1 cellular context compared by ENCODE assay signal in genomic region chr2:62084823-62085222, GRCh38.
A peak's percentile ranks its signal among the peaks of the same experiment; 100 is the strongest.
TF ChIP-seq lines count a peak whose summit lies in the region.

No MANE protein-coding gene starts in this region.

TF ChIP-seq in GM12878, 131 proteins besides CTCF, POLR2A, EP300 and RAD21 (continued from another document):
- TF ChIP-seq CUX1 (IDR thresholded peaks at IDR 0.05; ENCODE audit: insufficient replicate concordance, low read depth, low read length) (no peak), KLF5 (IDR thresholded peaks at IDR 0.05; ENCODE audit: partially characterized antibody) (no peak), ZNF207 (IDR thresholded peaks at IDR 0.05; ENCODE audit: borderline replicate concordance) (no peak), MEF2B (IDR thresholded peaks at IDR 0.05; ENCODE audit: partially characterized antibody, poor library complexity, severe bottlenecking) (peak; percentile 37), CREM (IDR thresholded peaks at IDR 0.05; ENCODE audit: low read depth) (no peak), ZNF274 (IDR thresholded peaks at IDR 0.05; ENCODE audit: insufficient read depth, insufficient read length) (no peak), BMI1 (IDR thresholded peaks at IDR 0.05; ENCODE audit: borderline replicate concordance) (no peak), EGR1 (IDR thresholded peaks at IDR 0.05; ENCODE audit: borderline replicate concordance in 1 of 2, low read depth in 2 of 2, low read length in 2 of 2) (no peak), MTA2 (IDR thresholded peaks at IDR 0.05; ENCODE audit: low read depth) (peak; percentile 46; the same call in 1 of the 2 replicates), HCFC1 (IDR thresholded peaks at IDR 0.05; ENCODE audit: low read length) (no peak), BHLHE40 (IDR thresholded peaks at IDR 0.05; ENCODE audit: borderline replicate concordance in 1 of 2, low read depth in 2 of 2, low read length in 1 of 2) (peak in 1 of 2 experiments; percentile 12; a peak in 1 of 4 replicates), STAT3 (IDR thresholded peaks at IDR 0.05; ENCODE audit: low read depth, low read length) (no peak), SMC3 (IDR thresholded peaks at IDR 0.05; ENCODE audit: borderline replicate concordance, low read length) (no peak), RUNX3 (IDR thresholded peaks at IDR 0.05; ENCODE audit: low read length) (peak; percentile 57; the same call in 1 of the 2 replicates), MTA3 (IDR thresholded peaks at IDR 0.05; ENCODE audit: borderline replicate concordance, low read length) (no peak), SPI1 (IDR thresholded peaks at IDR 0.05; ENCODE audit: borderline replicate concordance, insufficient read depth, low read depth, low read length) (no peak), NFIC (IDR thresholded peaks at IDR 0.05; ENCODE audit: low read depth, low read length) (peak; percentile 39; the same call in 1 of the 2 replicates), TAF1 (IDR thresholded peaks at IDR 0.05; ENCODE audit: borderline replicate concordance, low read depth, low read length) (no peak), NBN (IDR thresholded peaks at IDR 0.05) (0 out of 2 replicates have a peak, but pooled peaks have one; percentile 23), ZSCAN29 (IDR thresholded peaks at IDR 0.05) (peak; percentile 82; the same call in 1 of the 2 replicates), TCF3 (IDR thresholded peaks at IDR 0.05; ENCODE audit: borderline replicate concordance, insufficient read depth, low read depth, low read length) (no peak), MEF2A (IDR thresholded peaks at IDR 0.05; ENCODE audit: insufficient read depth, low read depth, low read length) (0 out of 2 replicates have a peak, but pooled peaks have one; percentile 49), IKZF2 (IDR thresholded peaks at IDR 0.05) (peak in 1 of 2 experiments; percentile 23; a peak in 1 of 4 replicates), ZBED1 (IDR thresholded peaks at IDR 0.05; ENCODE audit: borderline replicate concordance) (no peak), PML (IDR thresholded peaks at IDR 0.05; ENCODE audit: low read length) (no peak), IKZF1 (conservative IDR thresholded peaks at IDR 0.05) (0 out of 2 replicates have a peak, but pooled peaks have one; percentile 17), NKRF (conservative IDR thresholded peaks at IDR 0.05) (no peak), NFYA (IDR thresholded peaks at IDR 0.05; ENCODE audit: borderline replicate concordance, low read depth, low read length) (no peak), YBX1 (IDR thresholded peaks at IDR 0.05) (no peak), CBX3 (IDR thresholded peaks at IDR 0.05; ENCODE audit: borderline replicate concordance, low read depth) (no peak), GATAD2B (conservative IDR thresholded peaks at IDR 0.05; ENCODE audit: low read depth) (no peak), POU2F2 (IDR thresholded peaks at IDR 0.05; ENCODE audit: borderline replicate concordance, low read depth, low read length) (no peak), JUND (IDR thresholded peaks at IDR 0.05; ENCODE audit: low read depth, low read length) (no peak), ZZZ3 (IDR thresholded peaks at IDR 0.05; ENCODE audit: control insufficient read depth, insufficient read length, low read depth) (no peak), ATF7 (IDR thresholded peaks at IDR 0.05; ENCODE audit: low read depth) (peak; percentile 54; the same call in 1 of the 2 replicates), BCL11A (IDR thresholded peaks at IDR 0.05; ENCODE audit: low read depth, low read length) (no peak), SIN3A (IDR thresholded peaks at IDR 0.05; ENCODE audit: low read depth, low read length) (no peak)
- TF ChIP-seq, protein P1, sequence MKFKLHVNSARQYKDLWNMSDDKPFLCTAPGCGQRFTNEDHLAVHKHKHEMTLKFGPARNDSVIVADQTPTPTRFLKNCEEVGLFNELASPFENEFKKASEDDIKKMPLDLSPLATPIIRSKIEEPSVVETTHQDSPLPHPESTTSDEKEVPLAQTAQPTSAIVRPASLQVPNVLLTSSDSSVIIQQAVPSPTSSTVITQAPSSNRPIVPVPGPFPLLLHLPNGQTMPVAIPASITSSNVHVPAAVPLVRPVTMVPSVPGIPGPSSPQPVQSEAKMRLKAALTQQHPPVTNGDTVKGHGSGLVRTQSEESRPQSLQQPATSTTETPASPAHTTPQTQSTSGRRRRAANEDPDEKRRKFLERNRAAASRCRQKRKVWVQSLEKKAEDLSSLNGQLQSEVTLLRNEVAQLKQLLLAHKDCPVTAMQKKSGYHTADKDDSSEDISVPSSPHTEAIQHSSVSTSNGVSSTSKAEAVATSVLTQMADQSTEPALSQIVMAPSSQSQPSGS (IDR thresholded peaks at IDR 0.05; ENCODE audit: low read length), result no peak
- TF ChIP-seq, protein P2, sequence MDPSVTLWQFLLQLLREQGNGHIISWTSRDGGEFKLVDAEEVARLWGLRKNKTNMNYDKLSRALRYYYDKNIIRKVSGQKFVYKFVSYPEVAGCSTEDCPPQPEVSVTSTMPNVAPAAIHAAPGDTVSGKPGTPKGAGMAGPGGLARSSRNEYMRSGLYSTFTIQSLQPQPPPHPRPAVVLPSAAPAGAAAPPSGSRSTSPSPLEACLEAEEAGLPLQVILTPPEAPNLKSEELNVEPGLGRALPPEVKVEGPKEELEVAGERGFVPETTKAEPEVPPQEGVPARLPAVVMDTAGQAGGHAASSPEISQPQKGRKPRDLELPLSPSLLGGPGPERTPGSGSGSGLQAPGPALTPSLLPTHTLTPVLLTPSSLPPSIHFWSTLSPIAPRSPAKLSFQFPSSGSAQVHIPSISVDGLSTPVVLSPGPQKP (IDR thresholded peaks at IDR 0.05; ENCODE audit: low read depth, low read length), result no peak
- TF ChIP-seq, protein P3, sequence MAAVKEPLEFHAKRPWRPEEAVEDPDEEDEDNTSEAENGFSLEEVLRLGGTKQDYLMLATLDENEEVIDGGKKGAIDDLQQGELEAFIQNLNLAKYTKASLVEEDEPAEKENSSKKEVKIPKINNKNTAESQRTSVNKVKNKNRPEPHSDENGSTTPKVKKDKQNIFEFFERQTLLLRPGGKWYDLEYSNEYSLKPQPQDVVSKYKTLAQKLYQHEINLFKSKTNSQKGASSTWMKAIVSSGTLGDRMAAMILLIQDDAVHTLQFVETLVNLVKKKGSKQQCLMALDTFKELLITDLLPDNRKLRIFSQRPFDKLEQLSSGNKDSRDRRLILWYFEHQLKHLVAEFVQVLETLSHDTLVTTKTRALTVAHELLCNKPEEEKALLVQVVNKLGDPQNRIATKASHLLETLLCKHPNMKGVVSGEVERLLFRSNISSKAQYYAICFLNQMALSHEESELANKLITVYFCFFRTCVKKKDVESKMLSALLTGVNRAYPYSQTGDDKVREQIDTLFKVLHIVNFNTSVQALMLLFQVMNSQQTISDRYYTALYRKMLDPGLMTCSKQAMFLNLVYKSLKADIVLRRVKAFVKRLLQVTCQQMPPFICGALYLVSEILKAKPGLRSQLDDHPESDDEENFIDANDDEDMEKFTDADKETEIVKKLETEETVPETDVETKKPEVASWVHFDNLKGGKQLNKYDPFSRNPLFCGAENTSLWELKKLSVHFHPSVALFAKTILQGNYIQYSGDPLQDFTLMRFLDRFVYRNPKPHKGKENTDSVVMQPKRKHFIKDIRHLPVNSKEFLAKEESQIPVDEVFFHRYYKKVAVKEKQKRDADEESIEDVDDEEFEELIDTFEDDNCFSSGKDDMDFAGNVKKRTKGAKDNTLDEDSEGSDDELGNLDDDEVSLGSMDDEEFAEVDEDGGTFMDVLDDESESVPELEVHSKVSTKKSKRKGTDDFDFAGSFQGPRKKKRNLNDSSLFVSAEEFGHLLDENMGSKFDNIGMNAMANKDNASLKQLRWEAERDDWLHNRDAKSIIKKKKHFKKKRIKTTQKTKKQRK (IDR thresholded peaks at IDR 0.05; ENCODE audit: low read depth, low read length), result no peak
TF ChIP-seq in GM12878: peak in this region for 11.
